In genomic region chr5:150142189-150142788, GRCh38 we compare ENCODE assay signal across 16 cellular contexts. TPM values are rescaled to one million over a fixed set of nuclear protein-coding genes. Genes with fewer than 3 reads are reported as not detected.
A peak's percentile ranks its signal among the peaks of the same experiment; 100 is the strongest.
DNase-seq lines count a peak whose midpoint lies in the region; ATAC-seq, FAIRE-seq and TF ChIP-seq lines count a peak whose summit lies in the region.
"Had no signal": no experiment of that assay in that cellular context is flagged by ENCODE, and none has a peak within 500 bp of the region (broad histone marks: within the 10 kb centered on the region; RNA-seq: fewer than 3 reads in every experiment).

No MANE protein-coding gene starts in this region.

- H3K27ac ChIP-seq in HepG2 (ENCODE audit: extremely low read length, insufficient read depth, low read length): peak overlapping the region; percentile 65

- intact Hi-C loops in Caco-2 (cut with micrococcal nuclease; ENCODE audit: unreplicated experiment): no loop called here
- intact Hi-C loops in HepG2 (cut with micrococcal nuclease; ENCODE audit: unreplicated experiment): loop anchor here (10.0 kb wide), 1 partner anchor 283 kb away; no protein-coding TSS in a partner anchor
- intact Hi-C loops in activated CD4-positive, alpha-beta memory T cell treated with anti-CD3 and anti-CD28 coated beads for 36 hours (cut with micrococcal nuclease): no loop called here

- H3K4me1 ChIP-seq in Caco-2 (peaks cover 85% of the 10 kb centered on the region), HepG2 (ENCODE audit: insufficient read depth, low read length) (peaks cover 97% of the 10 kb centered on the region), skeletal muscle satellite cell (ENCODE audit: control insufficient read depth, insufficient read depth, low read length) (peaks cover 76% of the 10 kb centered on the region), BE2C (peaks cover 67% of the 10 kb centered on the region)

- BruUV-seq in Caco-2 (replicated peaks; lab: Mats Ljungman, UMichigan): no TSS peak
- BruUV-seq in HepG2 (replicated peaks; lab: Mats Ljungman, UMichigan): no TSS peak

- H3K27me3 ChIP-seq in Caco-2 (replicated peaks; ENCODE audit: control insufficient read depth, insufficient read depth, low read length) (no peaks in the 10 kb centered on the region), HepG2 (ENCODE audit: control insufficient read depth in 1 of 2, insufficient read depth in 2 of 2, low read length in 2 of 2) (no peaks in the 10 kb centered on the region), skeletal muscle satellite cell (ENCODE audit: control insufficient read depth, insufficient read depth, low read length) (no peaks in the 10 kb centered on the region), BE2C (no peaks in the 10 kb centered on the region)

- H2AFZ ChIP-seq in HepG2 (ENCODE audit: low read length): no peak overlapping the region

- no peak overlapping the region for H3K4me3 Mint-ChIP-seq in Caco-2 (ENCODE audit: unreplicated experiment)
- H3K4me3 Mint-ChIP-seq in brain: no peak overlapping the region
- H3K4me3 Mint-ChIP-seq in activated CD4-positive, alpha-beta memory T cell treated with anti-CD3 and anti-CD28 coated beads for 36 hours: no peak overlapping the region
- H3K4me3 Mint-ChIP-seq: activated CD8-positive, alpha-beta T cell treated with anti-CD3 and anti-CD28 coated beads, Interleukin-2, amount 10 ng/mL, durations not matched to agents 7 days and 5 days had no signal

- no peaks in the 10 kb centered on the region for H3K36me3 ChIP-seq in Caco-2 (ENCODE audit: control insufficient read depth, insufficient read depth, low read length)
- no peaks in the 10 kb centered on the region for H3K36me3 ChIP-seq in HepG2 (replicated peaks in 1 of 2; ENCODE audit: control insufficient read depth in 1 of 2, insufficient read depth in 2 of 2, low read length in 2 of 2)
- no peaks in the 10 kb centered on the region for H3K36me3 ChIP-seq in skeletal muscle satellite cell (ENCODE audit: insufficient read depth, low read length)
- no peaks in the 10 kb centered on the region; the same call in 1 of the 2 replicates for H3K36me3 ChIP-seq in BE2C

- peaks cover 11% of the 10 kb centered on the region for H3K36me3 Mint-ChIP-seq in Caco-2 (ENCODE audit: insufficient read depth, unreplicated experiment)
- no peaks in the 10 kb centered on the region for H3K36me3 Mint-ChIP-seq in brain
- no peaks in the 10 kb centered on the region for H3K36me3 Mint-ChIP-seq in activated CD4-positive, alpha-beta memory T cell treated with anti-CD3 and anti-CD28 coated beads for 36 hours

- no peak for TF ChIP-seq POLR2A in HepG2 (IDR thresholded peaks at IDR 0.05; ENCODE audit: insufficient read depth in 1 of 2, low read depth in 2 of 2, low read length in 2 of 2)

- H3K9me3 ChIP-seq in Caco-2 (no peaks in the 10 kb centered on the region), HepG2 (ENCODE audit: low read length) (no peaks in the 10 kb centered on the region), skeletal muscle satellite cell (replicated peaks; ENCODE audit: low read length) (no peaks in the 10 kb centered on the region), BE2C (no peaks in the 10 kb centered on the region)

- DNase-seq in Caco-2 (peak in 1 of 2 experiments; percentile 57), HepG2 (ENCODE audit: low spot score) (peak; percentile 46), NCI-H187 treated with DMSO at 0.1 percent for 48 hours (lab: John Stamatoyannopoulos, UW) (no peak), BE2C (no peak)
- no peak for DNase-seq in activated CD4-positive, alpha-beta memory T cell treated with anti-CD3 and anti-CD28 coated beads for 36 hours
- DNase-seq: activated CD8-positive, alpha-beta T cell treated with anti-CD3 and anti-CD28 coated beads, Interleukin-2, amount 10 ng/mL, durations not matched to agents 7 days and 5 days; activated naive CD4-positive, alpha-beta T cell treated with Interleukin-2 at 50 U/mL for 16 hours; effector memory CD4-positive, alpha-beta T cell; NCI-H2029 treated with DMSO at 0.1 percent for 48 hours; stimulated activated CD4-positive, alpha-beta T cell treated with anti-CD3 and anti-CD28 coated beads, Interleukin-4, amount 100 ng/mL, for 24 hours had no signal

- TF ChIP-seq CTCF in Caco-2 (IDR thresholded peaks at IDR 0.05; ENCODE audit: insufficient read depth in 1 of 2, low read depth in 1 of 2, low read length in 1 of 2, severe bottlenecking in 1 of 2, unreplicated experiment in 1 of 2) (no peak), brain (conservative IDR thresholded peaks at IDR 0.05) (no peak), HepG2 (CRISPR knock-in tag; IDR thresholded peaks at IDR 0.05) (no peak), BE2C (IDR thresholded peaks at IDR 0.05; ENCODE audit: low read depth, low read length) (no peak)

- H3K9me3 Mint-ChIP-seq in Caco-2 (ENCODE audit: unreplicated experiment): no peaks in the 10 kb centered on the region
- H3K9me3 Mint-ChIP-seq in brain: peaks cover 0 to 2% (median 0%) of the 10 kb centered on the region in 5 experiments
- no peaks in the 10 kb centered on the region for H3K9me3 Mint-ChIP-seq in activated CD4-positive, alpha-beta memory T cell treated with anti-CD3 and anti-CD28 coated beads for 36 hours
- H3K9me3 Mint-ChIP-seq: neural crest cell had no signal

- H3K4me1 Mint-ChIP-seq in Caco-2 (ENCODE audit: low read depth, unreplicated experiment) (peaks cover 75% of the 10 kb centered on the region), brain (peaks cover 97% of the 10 kb centered on the region)
- H3K4me1 Mint-ChIP-seq in activated CD4-positive, alpha-beta memory T cell treated with anti-CD3 and anti-CD28 coated beads for 36 hours (ENCODE audit: low read depth): no peaks in the 10 kb centered on the region

- no peak for TF ChIP-seq EP300 in HepG2 (IDR thresholded peaks at IDR 0.05; ENCODE audit: low read depth in 2 of 2, low read length in 2 of 2)
- TF ChIP-seq EP300 in HepG2 (CRISPR knock-in tag; IDR thresholded peaks at IDR 0.05; ENCODE audit: borderline replicate concordance): no peak

- H4K20me1 ChIP-seq in HepG2 (ENCODE audit: insufficient read depth, low read length): no peaks in the 10 kb centered on the region

- H3K27ac Mint-ChIP-seq in Caco-2 (ENCODE audit: unreplicated experiment) (peak overlapping the region; percentile 92), brain (peak overlapping the region in 3 of 5 experiments; percentile 96 to 98 (median 96))
- H3K27ac Mint-ChIP-seq in activated CD4-positive, alpha-beta memory T cell treated with anti-CD3 and anti-CD28 coated beads for 36 hours: no peak overlapping the region

- no peak for TF ChIP-seq RAD21 in HepG2 (CRISPR knock-in tag; IDR thresholded peaks at IDR 0.05)

- peak; percentile 18 for FAIRE-seq in HepG2 (lab: Jason Lieb, UNC)
- FAIRE-seq: G401.6 had no signal

- POLR2A ChIA-PET in Caco-2 (lab: Charles Lee) (no interaction called here), HepG2 (lab: Yijun Ruan, JAX) (interaction anchor here (0.6 to 1.2 kb wide), 3 partner anchors 45 to 116 kb away, joined by 3 to 6 read pairs (median 3); no protein-coding TSS in a partner anchor)
- POLR2A ChIA-PET in activated CD4-positive, alpha-beta memory T cell treated with anti-CD3 and anti-CD28 coated beads for 36 hours (lab: Charles Lee): no interaction called here

- H3K27me3 Mint-ChIP-seq in Caco-2 (ENCODE audit: insufficient read depth, unreplicated experiment) (no peaks in the 10 kb centered on the region), brain (no peaks in the 10 kb centered on the region)
- no peaks in the 10 kb centered on the region for H3K27me3 Mint-ChIP-seq in activated CD4-positive, alpha-beta memory T cell treated with anti-CD3 and anti-CD28 coated beads for 36 hours

- WGBS in HepG2 (ENCODE audit: low lambda C conversion rate): 43% methylated on average over 6 of the region's 9 CpGs

- no peak for ATAC-seq in HepG2
- no peak for ATAC-seq in GM21576 (IDR thresholded peaks at IDR 0.05; ENCODE audit: unreplicated experiment)
- ATAC-seq: activated CD8-positive, alpha-beta T cell treated with anti-CD3 and anti-CD28 coated beads, Interleukin-2, amount 10 ng/mL, durations not matched to agents 7 days and 5 days had no signal

- H3K79me2 ChIP-seq in HepG2 (ENCODE audit: insufficient read depth, low read length): peaks cover 2% of the 10 kb centered on the region

- CTCF ChIA-PET in Caco-2 (lab: Charles Lee) (interaction anchor here (0.6 to 1.5 kb wide), 2 partner anchors 20 to 21 kb away, joined by 5 to 8 read pairs; no protein-coding TSS in a partner anchor), HepG2 (lab: Yijun Ruan, JAX; ENCODE audit: low intra/inter-chr PET ratio, low total read pairs) (no interaction called here)
- CTCF ChIA-PET in activated CD4-positive, alpha-beta memory T cell treated with anti-CD3 and anti-CD28 coated beads for 36 hours (lab: Charles Lee): no interaction called here

- peak overlapping the region; percentile 19 for H3K4me2 ChIP-seq in HepG2 (ENCODE audit: low read depth, low read length)
- H3K4me2 ChIP-seq in skeletal muscle satellite cell (ENCODE audit: low read length): peak overlapping the region; percentile 82

- H3K9ac ChIP-seq in HepG2 (ENCODE audit: insufficient read depth, low read depth, low read length): 0 out of 2 replicates have a peak overlapping the region, but pooled peaks have one; percentile 24
- peak overlapping the region; percentile 33 for H3K9ac ChIP-seq in skeletal muscle satellite cell (ENCODE audit: low read depth, low read length)

- in situ Hi-C loops in HepG2 (cut with HindIII; ENCODE audit: extremely low pct_ligation_motif_present, low pct_unique_long_range_greater_than_20kb): no loop called here

- H3K4me3 ChIP-seq in Caco-2 (ENCODE audit: low read depth, low read length) (no peak overlapping the region), HepG2 (replicated peaks in 1 of 3; ENCODE audit: insufficient read depth in 1 of 3, low read depth in 2 of 3, low read length in 3 of 3) (peak overlapping the region in 1 of 3 experiments; percentile 11; a peak in 1 of 6 replicates), skeletal muscle satellite cell (ENCODE audit: low read length) (peak overlapping the region; percentile 33), BE2C (ENCODE audit: low read depth, low read length) (no peak overlapping the region)

RNA-seq across cellular contexts. Expression of gene PDGFRB, which starts 13.4 kb away (rescaled TPM):
- total RNA-seq in Caco-2 (2022) (5.9 and 7.2 TPM in 2 replicates), HepG2 (2016; rRNA removed; fragmentation: Illumina TruSeq; extraction: Trizol) (1.5 and 4.0 TPM in 2 replicates)
- polyA plus RNA-seq in brain (ENCODE audit: insufficient read depth, low read depth, low replicate concordance) (32.0 TPM), HepG2 (2011; rRNA removed) (15.3 and 21.0 TPM in 2 replicates)
- total RNA-seq in HepG2 (2016; cell fraction: cytosol; rRNA removed; fragmentation: Illumina TruSeq; extraction: Trizol; ENCODE audit: low read depth): 1.3 and 1.5 TPM in 2 replicates
- 2.3 and 5.0 TPM in 2 replicates for total RNA-seq in HepG2 (2016; cell fraction: insoluble cytoplasmic fraction; rRNA removed; fragmentation: Illumina TruSeq; extraction: Trizol)
- total RNA-seq in HepG2 (2016; cell fraction: membrane; rRNA removed; fragmentation: Illumina TruSeq; extraction: Trizol): 2.2 and 3.9 TPM in 2 replicates
- 3.0 and 4.6 TPM in 2 replicates for total RNA-seq in HepG2 (2016; cell fraction: nucleus; rRNA removed; fragmentation: Illumina TruSeq; extraction: Trizol)
- 8.7 and 14.4 TPM in 2 replicates for polyA plus RNA-seq in HepG2 (2011; cell fraction: cytosol; rRNA removed)
- 26.2 and 40.5 TPM in 2 replicates for polyA plus RNA-seq in HepG2 (2011; cell fraction: nucleus; rRNA removed)
- polyA plus RNA-seq in HepG2 (2012): 6.3 and 14.3 TPM in 2 replicates
- polyA plus RNA-seq in HepG2 (2016; cell fraction: cytosol; fragmentation: Illumina TruSeq; extraction: Trizol; ENCODE audit: low read depth): 0.71 and 1.4 TPM in 2 replicates
- 1.6 TPM in 2 replicates for polyA plus RNA-seq in HepG2 (2016; cell fraction: insoluble cytoplasmic fraction; fragmentation: Illumina TruSeq; extraction: Trizol; ENCODE audit: low read depth)
- 1.5 and 1.7 TPM in 2 replicates for polyA plus RNA-seq in HepG2 (2016; cell fraction: membrane; fragmentation: Illumina TruSeq; extraction: Trizol; ENCODE audit: low read depth)
- 3.9 TPM in 2 replicates for polyA plus RNA-seq in HepG2 (2016; cell fraction: nucleus; fragmentation: Illumina TruSeq; extraction: Trizol; ENCODE audit: insufficient read depth, low read depth)
- polyA minus RNA-seq in HepG2 (2011; rRNA and poly(A)+ RNA removed; ENCODE audit: low replicate concordance): 9.0 and 60.1 TPM in 2 replicates
- 6.6 and 10.6 TPM in 2 replicates for polyA minus RNA-seq in HepG2 (2011; cell fraction: cytosol; rRNA and poly(A)+ RNA removed)
- polyA minus RNA-seq in HepG2 (2011; cell fraction: nucleus; rRNA and poly(A)+ RNA removed): 24.5 and 47.1 TPM in 2 replicates
- 70.7 and 117 TPM in 2 replicates for total RNA-seq in skeletal muscle satellite cell (2012; rRNA removed)
- 187 TPM for polyA plus RNA-seq in BE2C (2012; ENCODE audit: insufficient read depth, insufficient read length, low read depth)
- total RNA-seq in activated CD4-positive, alpha-beta memory T cell treated with anti-CD3 and anti-CD28 coated beads for 36 hours: under 1 TPM; 0.21 to 0.34 TPM

RNA-seq across cellular contexts. Expression of gene CDX1, which starts 24.3 kb away (rescaled TPM):
- total RNA-seq in Caco-2 (2022) (0.29 and 0.65 TPM in 2 replicates), HepG2 (2016; rRNA removed; fragmentation: Illumina TruSeq; extraction: Trizol) (not detected in 2 replicates)
- polyA plus RNA-seq in brain (ENCODE audit: insufficient read depth, low read depth, low replicate concordance) (not detected), HepG2 (2011; rRNA removed) (0.05 TPM in 1 of 2 replicates, not detected in the other)
- not detected in 2 replicates for total RNA-seq in HepG2 (2016; cell fraction: cytosol; rRNA removed; fragmentation: Illumina TruSeq; extraction: Trizol; ENCODE audit: low read depth)
- total RNA-seq in HepG2 (2016; cell fraction: insoluble cytoplasmic fraction; rRNA removed; fragmentation: Illumina TruSeq; extraction: Trizol): not detected in 2 replicates
- not detected in 2 replicates for total RNA-seq in HepG2 (2016; cell fraction: membrane; rRNA removed; fragmentation: Illumina TruSeq; extraction: Trizol)
- not detected in 2 replicates for total RNA-seq in HepG2 (2016; cell fraction: nucleus; rRNA removed; fragmentation: Illumina TruSeq; extraction: Trizol)
- polyA plus RNA-seq in HepG2 (2011; cell fraction: cytosol; rRNA removed): not detected in 2 replicates
- not detected in 2 replicates for polyA plus RNA-seq in HepG2 (2011; cell fraction: nucleus; rRNA removed)
- polyA plus RNA-seq in HepG2 (2012): not detected in 2 replicates
- not detected in 2 replicates for polyA plus RNA-seq in HepG2 (2016; cell fraction: cytosol; fragmentation: Illumina TruSeq; extraction: Trizol; ENCODE audit: low read depth)
- not detected in 2 replicates for polyA plus RNA-seq in HepG2 (2016; cell fraction: insoluble cytoplasmic fraction; fragmentation: Illumina TruSeq; extraction: Trizol; ENCODE audit: low read depth)
- not detected in 2 replicates for polyA plus RNA-seq in HepG2 (2016; cell fraction: membrane; fragmentation: Illumina TruSeq; extraction: Trizol; ENCODE audit: low read depth)
- not detected in 2 replicates for polyA plus RNA-seq in HepG2 (2016; cell fraction: nucleus; fragmentation: Illumina TruSeq; extraction: Trizol; ENCODE audit: insufficient read depth, low read depth)
- polyA minus RNA-seq in HepG2 (2011; rRNA and poly(A)+ RNA removed; ENCODE audit: low replicate concordance): not detected in 2 replicates
- polyA minus RNA-seq in HepG2 (2011; cell fraction: cytosol; rRNA and poly(A)+ RNA removed): not detected in 2 replicates
- not detected in 2 replicates for polyA minus RNA-seq in HepG2 (2011; cell fraction: nucleus; rRNA and poly(A)+ RNA removed)
- total RNA-seq in skeletal muscle satellite cell (2012; rRNA removed): not detected in 2 replicates
- 3.6 TPM for polyA plus RNA-seq in BE2C (2012; ENCODE audit: insufficient read depth, insufficient read length, low read depth)
- not detected for total RNA-seq in activated CD4-positive, alpha-beta memory T cell treated with anti-CD3 and anti-CD28 coated beads for 36 hours
- total RNA-seq: activated CD8-positive, alpha-beta T cell treated with anti-CD3 and anti-CD28 coated beads, Interleukin-2, amount 10 ng/mL, durations not matched to agents 7 days and 5 days; neural crest cell; T-helper 1 cell treated with Interleukin-12 subunit alpha and Interleukin-12 subunit beta and Interleukin-4 antibody, amounts not matched to agents 30 ng/mL and 1 ng/mL, for 36 hours had no signal

RNA-seq across cellular contexts. Expression of gene SLC6A7, which starts 47.6 kb away (rescaled TPM):
- total RNA-seq in Caco-2 (2022) (not detected in 2 replicates), HepG2 (2016; rRNA removed; fragmentation: Illumina TruSeq; extraction: Trizol) (not detected in 2 replicates)
- polyA plus RNA-seq in brain (ENCODE audit: insufficient read depth, low read depth, low replicate concordance) (4.1 TPM), HepG2 (2011; rRNA removed) (not detected in 2 replicates)
- total RNA-seq in HepG2 (2016; cell fraction: cytosol; rRNA removed; fragmentation: Illumina TruSeq; extraction: Trizol; ENCODE audit: low read depth): not detected in 2 replicates
- not detected in 2 replicates for total RNA-seq in HepG2 (2016; cell fraction: insoluble cytoplasmic fraction; rRNA removed; fragmentation: Illumina TruSeq; extraction: Trizol)
- not detected in 2 replicates for total RNA-seq in HepG2 (2016; cell fraction: membrane; rRNA removed; fragmentation: Illumina TruSeq; extraction: Trizol)
- total RNA-seq in HepG2 (2016; cell fraction: nucleus; rRNA removed; fragmentation: Illumina TruSeq; extraction: Trizol): not detected in 2 replicates
- not detected in 2 replicates for polyA plus RNA-seq in HepG2 (2011; cell fraction: cytosol; rRNA removed)
- not detected in 2 replicates for polyA plus RNA-seq in HepG2 (2011; cell fraction: nucleus; rRNA removed)
- polyA plus RNA-seq in HepG2 (2012): not detected in 2 replicates
- polyA plus RNA-seq in HepG2 (2016; cell fraction: cytosol; fragmentation: Illumina TruSeq; extraction: Trizol; ENCODE audit: low read depth): not detected in 2 replicates
- polyA plus RNA-seq in HepG2 (2016; cell fraction: insoluble cytoplasmic fraction; fragmentation: Illumina TruSeq; extraction: Trizol; ENCODE audit: low read depth): not detected in 2 replicates
- not detected in 2 replicates for polyA plus RNA-seq in HepG2 (2016; cell fraction: membrane; fragmentation: Illumina TruSeq; extraction: Trizol; ENCODE audit: low read depth)
- not detected in 2 replicates for polyA plus RNA-seq in HepG2 (2016; cell fraction: nucleus; fragmentation: Illumina TruSeq; extraction: Trizol; ENCODE audit: insufficient read depth, low read depth)
- 0.72 TPM in 1 of 2 replicates, not detected in the other for polyA minus RNA-seq in HepG2 (2011; rRNA and poly(A)+ RNA removed; ENCODE audit: low replicate concordance)
- not detected in 2 replicates for polyA minus RNA-seq in HepG2 (2011; cell fraction: cytosol; rRNA and poly(A)+ RNA removed)
- not detected in 2 replicates for polyA minus RNA-seq in HepG2 (2011; cell fraction: nucleus; rRNA and poly(A)+ RNA removed)
- total RNA-seq in skeletal muscle satellite cell (2012; rRNA removed): under 0.01 TPM in 1 of 2 replicates, not detected in the other
- not detected for polyA plus RNA-seq in BE2C (2012; ENCODE audit: insufficient read depth, insufficient read length, low read depth)
- total RNA-seq in activated CD4-positive, alpha-beta memory T cell treated with anti-CD3 and anti-CD28 coated beads for 36 hours: not detected
- total RNA-seq: activated CD8-positive, alpha-beta T cell treated with anti-CD3 and anti-CD28 coated beads, Interleukin-2, amount 10 ng/mL, durations not matched to agents 7 days and 5 days; neural crest cell; T-helper 1 cell treated with Interleukin-12 subunit alpha and Interleukin-12 subunit beta and Interleukin-4 antibody, amounts not matched to agents 30 ng/mL and 1 ng/mL, for 36 hours had no signal

RNA-seq across cellular contexts. Expression of gene CSF1R, which starts 55.9 kb away (rescaled TPM):
- total RNA-seq in Caco-2 (2022): 5.8 and 8.2 TPM in 2 replicates
- 13.2 TPM for polyA plus RNA-seq in brain (ENCODE audit: insufficient read depth, low read depth, low replicate concordance)
- not detected in 2 replicates for total RNA-seq in HepG2 (2016; rRNA removed; fragmentation: Illumina TruSeq; extraction: Trizol)
- total RNA-seq in HepG2 (2016; cell fraction: cytosol; rRNA removed; fragmentation: Illumina TruSeq; extraction: Trizol; ENCODE audit: low read depth): not detected in 2 replicates
- total RNA-seq in HepG2 (2016; cell fraction: insoluble cytoplasmic fraction; rRNA removed; fragmentation: Illumina TruSeq; extraction: Trizol): not detected in 2 replicates
- not detected in 2 replicates for total RNA-seq in HepG2 (2016; cell fraction: membrane; rRNA removed; fragmentation: Illumina TruSeq; extraction: Trizol)
- total RNA-seq in HepG2 (2016; cell fraction: nucleus; rRNA removed; fragmentation: Illumina TruSeq; extraction: Trizol): not detected in 2 replicates
- polyA plus RNA-seq in HepG2 (2011; rRNA removed): 0.01 TPM in 1 of 2 replicates, not detected in the other
- 0.01 TPM in 1 of 2 replicates, not detected in the other for polyA plus RNA-seq in HepG2 (2011; cell fraction: cytosol; rRNA removed)
- polyA plus RNA-seq in HepG2 (2011; cell fraction: nucleus; rRNA removed): 0.03 TPM in 1 of 2 replicates, not detected in the other
- 0.07 TPM in 1 of 2 replicates, not detected in the other for polyA plus RNA-seq in HepG2 (2012)
- not detected in 2 replicates for polyA plus RNA-seq in HepG2 (2016; cell fraction: cytosol; fragmentation: Illumina TruSeq; extraction: Trizol; ENCODE audit: low read depth)
- polyA plus RNA-seq in HepG2 (2016; cell fraction: insoluble cytoplasmic fraction; fragmentation: Illumina TruSeq; extraction: Trizol; ENCODE audit: low read depth): not detected in 2 replicates
- not detected in 2 replicates for polyA plus RNA-seq in HepG2 (2016; cell fraction: membrane; fragmentation: Illumina TruSeq; extraction: Trizol; ENCODE audit: low read depth)
- not detected in 2 replicates for polyA plus RNA-seq in HepG2 (2016; cell fraction: nucleus; fragmentation: Illumina TruSeq; extraction: Trizol; ENCODE audit: insufficient read depth, low read depth)
- 0.58 TPM in 1 of 2 replicates, not detected in the other for polyA minus RNA-seq in HepG2 (2011; rRNA and poly(A)+ RNA removed; ENCODE audit: low replicate concordance)
- polyA minus RNA-seq in HepG2 (2011; cell fraction: cytosol; rRNA and poly(A)+ RNA removed): not detected in 2 replicates
- polyA minus RNA-seq in HepG2 (2011; cell fraction: nucleus; rRNA and poly(A)+ RNA removed): not detected in 2 replicates
- total RNA-seq in skeletal muscle satellite cell (2012; rRNA removed): 0.22 TPM in 1 of 2 replicates, not detected in the other
- polyA plus RNA-seq in BE2C (2012; ENCODE audit: insufficient read depth, insufficient read length, low read depth): 0.69 TPM
- total RNA-seq in activated CD4-positive, alpha-beta memory T cell treated with anti-CD3 and anti-CD28 coated beads for 36 hours: under 1 TPM; 0.41 to 0.78 TPM
- total RNA-seq: activated CD8-positive, alpha-beta T cell treated with anti-CD3 and anti-CD28 coated beads, Interleukin-2, amount 10 ng/mL, durations not matched to agents 7 days and 5 days; neural crest cell had no signal
